Comparison of ENCODE assay signal across 10 cellular contexts in genomic region chr14:61710853-61711817, GRCh38. TPM values are rescaled to one million over a fixed set of nuclear protein-coding genes. Genes with fewer than 3 reads are reported as not detected.
A peak's percentile ranks its signal among the peaks of the same experiment; 100 is the strongest.
DNase-seq lines count a peak whose midpoint lies in the region; ATAC-seq and TF ChIP-seq lines count a peak whose summit lies in the region.
"Had no signal": no experiment of that assay in that cellular context is flagged by ENCODE, and none has a peak within 500 bp of the region (broad histone marks: within the 10 kb centered on the region; RNA-seq: fewer than 3 reads in every experiment).

No MANE protein-coding gene starts in this region.

- intact Hi-C loops in activated naive CD4-positive, alpha-beta T cell treated with anti-CD3 and anti-CD28 coated beads for 36 hours (cut with micrococcal nuclease): no loop called here
- intact Hi-C loops in colonic mucosa (cut with DNase I): no loop called here

- H3K27me3 Mint-ChIP-seq in activated naive CD4-positive, alpha-beta T cell treated with anti-CD3 and anti-CD28 coated beads for 36 hours (ENCODE audit: low read depth): no peaks in the 10 kb centered on the region
- no peaks in the 10 kb centered on the region for H3K27me3 Mint-ChIP-seq in stimulated activated memory B cell treated with anti-CD40 and anti-IgM and Interleukin-4, amounts not matched to agents 10 μg/mL and 1 μg/mL and 100 μg/mL, for 72 hours

- no peaks in the 10 kb centered on the region for H3K36me3 ChIP-seq in colonic mucosa
- H3K36me3 ChIP-seq: thoracic aorta had no signal

- no peak for TF ChIP-seq CTCF in colonic mucosa (IDR thresholded peaks at IDR 0.05)

- H3K4me3 Mint-ChIP-seq in activated naive CD4-positive, alpha-beta T cell treated with anti-CD3 and anti-CD28 coated beads for 36 hours: peak overlapping the region; percentile 45
- peak overlapping the region; percentile 49 for H3K4me3 Mint-ChIP-seq in stimulated activated memory B cell treated with anti-CD40 and anti-IgM and Interleukin-4, amounts not matched to agents 10 μg/mL and 1 μg/mL and 100 μg/mL, for 72 hours

- CTCF ChIA-PET in activated naive CD4-positive, alpha-beta T cell treated with anti-CD3 and anti-CD28 coated beads for 36 hours (lab: Charles Lee): interaction anchor here (0.9 kb wide), 1 partner anchor 38 kb away, joined by 3 read pairs; no protein-coding TSS in a partner anchor

- H3K27ac ChIP-seq in colonic mucosa: no peak overlapping the region
- H3K27ac ChIP-seq: thoracic aorta had no signal

- peaks cover 91% of the 10 kb centered on the region for H3K4me1 Mint-ChIP-seq in activated naive CD4-positive, alpha-beta T cell treated with anti-CD3 and anti-CD28 coated beads for 36 hours (ENCODE audit: low read depth)
- peaks cover 73% of the 10 kb centered on the region for H3K4me1 Mint-ChIP-seq in stimulated activated memory B cell treated with anti-CD40 and anti-IgM and Interleukin-4, amounts not matched to agents 10 μg/mL and 1 μg/mL and 100 μg/mL, for 72 hours

- H3K27me3 ChIP-seq in colonic mucosa: no peaks in the 10 kb centered on the region

- peaks cover 49% of the 10 kb centered on the region for H3K36me3 Mint-ChIP-seq in activated naive CD4-positive, alpha-beta T cell treated with anti-CD3 and anti-CD28 coated beads for 36 hours (ENCODE audit: low read depth)
- peaks cover 12% of the 10 kb centered on the region for H3K36me3 Mint-ChIP-seq in stimulated activated memory B cell treated with anti-CD40 and anti-IgM and Interleukin-4, amounts not matched to agents 10 μg/mL and 1 μg/mL and 100 μg/mL, for 72 hours

- peak overlapping the region; percentile 67 for H3K27ac Mint-ChIP-seq in activated naive CD4-positive, alpha-beta T cell treated with anti-CD3 and anti-CD28 coated beads for 36 hours
- H3K27ac Mint-ChIP-seq in stimulated activated memory B cell treated with anti-CD40 and anti-IgM and Interleukin-4, amounts not matched to agents 10 μg/mL and 1 μg/mL and 100 μg/mL, for 72 hours: no peak overlapping the region

- no peak overlapping the region for H3K9ac ChIP-seq in colonic mucosa (ENCODE audit: low read depth in 2 of 2, low read length in 2 of 2)

- no peak overlapping the region for H3K4me3 ChIP-seq in colonic mucosa
- H3K4me3 ChIP-seq: thoracic aorta had no signal

- no peak for DNase-seq in activated naive CD4-positive, alpha-beta T cell treated with anti-CD3 and anti-CD28 coated beads for 36 hours
- no peak for DNase-seq in activated naive CD4-positive, alpha-beta T cell treated with anti-CD3 and anti-CD28 coated beads, Interleukin-2, amount 50 U/mL, for 16 hours
- DNase-seq in NCI-H526 (lab: John Stamatoyannopoulos, UW) (peak; percentile 45 to 49), dermis microvascular lymphatic vessel endothelial cell (ENCODE audit: low read depth in 2 of 2) (peak; percentile 51 to 75), colonic mucosa (no peak), SIG-M5 treated with dmso at 0.1 percent for 504 hours (lab: John Stamatoyannopoulos, UW; ENCODE audit: unreplicated experiment) (no peak)
- DNase-seq: amygdala had no signal

- no peaks in the 10 kb centered on the region for H3K9me3 ChIP-seq in colonic mucosa
- H3K9me3 ChIP-seq: thoracic aorta had no signal

- H3K4me1 ChIP-seq in colonic mucosa: peaks cover 10% of the 10 kb centered on the region

- ATAC-seq in stimulated activated memory B cell treated with anti-CD40 and anti-IgM and Interleukin-4, amounts not matched to agents 10 μg/mL and 1 μg/mL and 100 μg/mL, for 72 hours: no peak
- ATAC-seq in GM19455 (IDR thresholded peaks at IDR 0.05; ENCODE audit: unreplicated experiment): no peak

- H3K9me3 Mint-ChIP-seq in activated naive CD4-positive, alpha-beta T cell treated with anti-CD3 and anti-CD28 coated beads for 36 hours: peaks cover 4% of the 10 kb centered on the region
- no peaks in the 10 kb centered on the region for H3K9me3 Mint-ChIP-seq in stimulated activated memory B cell treated with anti-CD40 and anti-IgM and Interleukin-4, amounts not matched to agents 10 μg/mL and 1 μg/mL and 100 μg/mL, for 72 hours

RNA-seq across cellular contexts. Expression of gene HIF1A, which starts 15.8 kb away (rescaled TPM):
- 100 to 1,000 TPM; 398 to 417 TPM for total RNA-seq in activated naive CD4-positive, alpha-beta T cell treated with anti-CD3 and anti-CD28 coated beads for 36 hours
- 139 and 188 TPM in 2 replicates for total RNA-seq in dermis microvascular lymphatic vessel endothelial cell
- 100 to 1,000 TPM in 1 of 2 donors, 10 to 100 TPM in 1; 99.1 to 128 TPM for total RNA-seq in colonic mucosa

RNA-seq across cellular contexts. Expression of gene SNAPC1, which starts 51.1 kb away (rescaled TPM):
- 1 to 10 TPM; 8.7 to 9.2 TPM for total RNA-seq in activated naive CD4-positive, alpha-beta T cell treated with anti-CD3 and anti-CD28 coated beads for 36 hours
- 8.6 and 9.7 TPM in 2 replicates for total RNA-seq in dermis microvascular lymphatic vessel endothelial cell
- total RNA-seq in colonic mucosa: 1 to 10 TPM; 1.3 to 3.0 TPM

Comparison
In these comparisons a context has a peak if more than half of its experiments do, and no peak if none do; other contexts are left out.
1. DNase-seq: peak in NCI-H526 (2 of 2) and dermis microvascular lymphatic vessel endothelial cell (2 of 2); none in activated naive CD4-positive, alpha-beta T cell treated with anti-CD3 and anti-CD28 coated beads for 36 hours (single experiment), activated naive CD4-positive, alpha-beta T cell treated with anti-CD3 and anti-CD28 coated beads, Interleukin-2, amount 50 U/mL, for 16 hours (single experiment), colonic mucosa (single experiment) and SIG-M5 treated with dmso at 0.1 percent for 504 hours (single experiment).